8 cellular contexts compared by ENCODE assay signal in genomic region chr12:57549909-57550627, GRCh38. TPM values are rescaled to one million over a fixed set of nuclear protein-coding genes. Genes with fewer than 3 reads are reported as not detected.
DNase-seq lines count a peak whose midpoint lies in the region; ATAC-seq lines count a peak whose summit lies in the region.

Gene KIF5A (plus strand): TSS chr12:57550044. CDS start chr12:57550272, 228 bp downstream.

- H3K9me2 ChIP-seq in Karpas-422 (replicated peaks; ENCODE audit: insufficient read depth, low read length), result no peaks in the 10 kb centered on the region

- H3K4me2 ChIP-seq in Karpas-422 (ENCODE audit: low read depth, low read length, poor library complexity, severe bottlenecking), result peak within 1 kb of the TSS; percentile 97

- peaks cover 4% of the 10 kb centered on the region; the same call in 1 of the 2 replicates for H4K20me1 ChIP-seq in Karpas-422 (ENCODE audit: insufficient read depth, low read depth, low read length)

- no peaks in the 10 kb centered on the region for H3K9me3 ChIP-seq in Karpas-422 (ENCODE audit: low read length)
- H3K9me3 ChIP-seq in mucosa of rectum (ENCODE audit: control insufficient read depth in 2 of 2, low read length in 2 of 2), result no peaks in the 10 kb centered on the region

- DNase-seq in DMS153 (lab: John Stamatoyannopoulos, UW), result peak; percentile 15
- DNase-seq in Karpas-422, result peak; percentile 91
- DNase-seq in activated CD4-positive, alpha-beta T cell treated with anti-CD3 and anti-CD28 coated beads for 48 hours, result peak; percentile 67
- DNase-seq in ecto neural progenitor cell (ENCODE audit: low spot score), result peak; percentile 85
- peak; percentile 10 to 45 for DNase-seq in stimulated activated CD8-positive, alpha-beta memory T cell treated with anti-CD3 and anti-CD28 coated beads, Interleukin-7, amount 100 ng/mL, for 4 hours (ENCODE audit: low read depth in 2 of 2)

- H3K27ac ChIP-seq in Karpas-422 (ENCODE audit: low read length), result peak within 1 kb of the TSS; percentile 96
- no peak within 1 kb of the TSS for H3K27ac ChIP-seq in mucosa of rectum (ENCODE audit: low read depth in 2 of 2, low read length in 2 of 2)

- peaks cover 4% of the 10 kb centered on the region; the same call in 1 of the 2 replicates for H3K36me3 ChIP-seq in Karpas-422 (ENCODE audit: insufficient read depth, low read length)
- no peaks in the 10 kb centered on the region for H3K36me3 ChIP-seq in mucosa of rectum (ENCODE audit: control insufficient read depth in 2 of 2, insufficient read depth in 2 of 2, low read length in 2 of 2)

- H3K27me3 ChIP-seq in Karpas-422 (ENCODE audit: low read length), result no peaks in the 10 kb centered on the region
- H3K27me3 ChIP-seq in mucosa of rectum (ENCODE audit: control insufficient read depth in 2 of 2, insufficient read depth in 2 of 2, low read length in 2 of 2), result peaks cover 20 to 26% of the 10 kb centered on the region in 2 donors

- ATAC-seq in HG02852 (IDR thresholded peaks at IDR 0.05; ENCODE audit: unreplicated experiment) (no peak), esophagus mucosa (no peak)

- peaks cover 84% of the 10 kb centered on the region for H3K4me1 ChIP-seq in Karpas-422 (ENCODE audit: low read length)
- peaks cover 12 to 14% of the 10 kb centered on the region in 2 donors for H3K4me1 ChIP-seq in mucosa of rectum (ENCODE audit: control insufficient read depth in 2 of 2, insufficient read depth in 2 of 2, low read length in 2 of 2)

- H3K9ac ChIP-seq in Karpas-422 (ENCODE audit: low read length), result peak within 1 kb of the TSS; percentile 85
- H3K9ac ChIP-seq in mucosa of rectum (ENCODE audit: low read depth in 1 of 2, low read length in 2 of 2), result peak within 1 kb of the TSS in 1 of 2 donors; percentile 63

- H3K79me2 ChIP-seq in Karpas-422 (ENCODE audit: low read length), result peaks cover 76% of the 10 kb centered on the region

- H3K4me3 ChIP-seq in Karpas-422 (ENCODE audit: low read length) (peak within 1 kb of the TSS; percentile 90), mucosa of rectum (ENCODE audit: low read length in 2 of 2) (peak within 1 kb of the TSS; percentile 43 to 63)

- peak within 1 kb of the TSS; percentile 44; the same call in 1 of the 2 replicates for H2AFZ ChIP-seq in Karpas-422 (ENCODE audit: low read length)

RNA-seq across cellular contexts. Expression of gene KIF5A, which starts in this region (rescaled TPM):
- 21.5 and 24.0 TPM in 2 replicates for total RNA-seq in Karpas-422 (2014; rRNA removed; shearing (Covaris generic); ENCODE audit: low replicate concordance)
- 0.16 TPM for total RNA-seq in esophagus mucosa

Comparison
In these comparisons a context has a peak if more than half of its experiments do, and no peak if none do; other contexts are left out.
1. RNA of gene KIF5A (total RNA-seq): 21.5 to 24.0 TPM in Karpas-422; 0.16 TPM in esophagus mucosa (single experiment); every median in the first group is over 10 times any median in the second.
2. DNase-seq: peak in every context shown above with its lines; median percentile 91 in Karpas-422; 85 in ecto neural progenitor cell; 67 in activated CD4-positive, alpha-beta T cell treated with anti-CD3 and anti-CD28 coated beads for 48 hours; 28 in stimulated activated CD8-positive, alpha-beta memory T cell treated with anti-CD3 and anti-CD28 coated beads, Interleukin-7, amount 100 ng/mL, for 4 hours; 15 in DMS153.